Comparison of ENCODE assay signal across 1 cellular context in the genomic region with DNA sequence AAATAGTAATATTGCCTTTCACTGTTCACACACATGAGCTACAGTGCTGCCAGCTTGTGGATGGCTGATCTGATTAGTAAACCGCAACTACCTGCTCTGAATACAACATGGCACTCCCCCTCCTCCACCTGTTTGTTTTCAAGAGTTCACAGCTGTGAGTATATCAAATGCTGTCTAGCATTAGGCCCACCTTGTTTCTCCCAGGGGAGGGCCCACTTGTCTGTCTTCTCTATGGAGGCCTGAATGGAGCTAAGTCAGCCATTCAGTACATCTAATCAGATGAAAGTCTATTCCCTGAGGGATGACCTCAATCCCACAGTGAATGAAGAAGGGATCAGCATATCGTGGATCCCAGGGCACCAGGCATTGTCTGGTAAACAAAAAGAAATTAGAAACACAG.
TF ChIP-seq lines count a peak whose summit lies in the region.

No MANE protein-coding gene starts in this region.

TF ChIP-seq in IMR-90, 13 proteins besides CTCF, POLR2A, EP300 and RAD21:
- TF ChIP-seq USF2 (IDR thresholded peaks at IDR 0.05; ENCODE audit: low read depth, low read length) (no peak), MAFK (IDR thresholded peaks at IDR 0.05; ENCODE audit: low read depth, low read length) (no peak), SMC3 (IDR thresholded peaks at IDR 0.05; ENCODE audit: low read depth, low read length) (no peak), CHD1 (IDR thresholded peaks at IDR 0.05; ENCODE audit: low read depth, low read length) (no peak), RCOR1 (IDR thresholded peaks at IDR 0.05; ENCODE audit: insufficient replicate concordance, low read length) (no peak), MXI1 (IDR thresholded peaks at IDR 0.05; ENCODE audit: borderline replicate concordance, low read depth, low read length) (no peak), BHLHE40 (IDR thresholded peaks at IDR 0.05; ENCODE audit: low read depth, low read length) (no peak), FOS (IDR thresholded peaks at IDR 0.05; ENCODE audit: low read depth, low read length) (no peak), CEBPB (IDR thresholded peaks at IDR 0.05; ENCODE audit: low read depth, low read length) (no peak)
TF ChIP-seq in IMR-90: peak in this region for 0.
